Comparison of ENCODE assay signal across 20 cellular contexts in the genomic region with DNA sequence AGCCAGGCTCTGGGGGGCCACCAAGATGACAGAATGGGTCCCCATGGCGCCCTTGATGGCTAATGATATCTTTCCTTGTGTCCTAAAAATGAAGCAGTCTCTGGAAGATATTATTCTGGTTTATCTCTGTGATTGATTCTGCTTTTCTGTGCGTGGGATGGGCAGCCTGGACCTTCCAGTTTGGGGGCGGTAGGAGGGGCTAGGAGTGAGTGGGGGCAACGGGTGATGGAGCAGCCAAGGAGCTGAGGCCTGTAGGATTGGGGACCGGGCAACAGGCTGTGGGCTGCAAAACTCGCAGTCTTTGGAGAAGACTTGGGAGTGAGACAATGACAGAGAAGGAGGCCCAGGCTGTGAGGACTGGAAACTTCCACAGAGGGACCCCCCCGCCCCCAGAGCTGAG. TPM values are rescaled to one million over a fixed set of nuclear protein-coding genes. Genes with fewer than 3 reads are reported as not detected.
A peak's percentile ranks its signal among the peaks of the same experiment; 100 is the strongest.
DNase-seq lines count a peak whose midpoint lies in the region; ATAC-seq and TF ChIP-seq lines count a peak whose summit lies in the region.
"Had no signal": no experiment of that assay in that cellular context is flagged by ENCODE, and none has a peak within 500 bp of the region (broad histone marks: within the 10 kb centered on the region; RNA-seq: fewer than 3 reads in every experiment).

No MANE protein-coding gene starts in this region.

- H2AFZ ChIP-seq in GM23248, result no peak overlapping the region
- no peak overlapping the region for H2AFZ ChIP-seq in osteoblast (ENCODE audit: low read length)

- H3K79me2 ChIP-seq in GM23248 (ENCODE audit: insufficient read depth) (peaks cover 100% of the 10 kb centered on the region), osteoblast (ENCODE audit: insufficient read depth, low read length) (peaks cover 68% of the 10 kb centered on the region)

- H3K4me3 Mint-ChIP-seq in nephron progenitor cell, result no peak overlapping the region
- H3K4me3 Mint-ChIP-seq: CD14-positive monocyte; CD4-positive, alpha-beta memory T cell; H9 had no signal

- TF ChIP-seq EP300 in gastroesophageal sphincter (IDR thresholded peaks at IDR 0.05), result no peak

- DNase-seq in GM23248, result no peak
- DNase-seq in SK-N-MC (ENCODE audit: low read depth, low spot score), result no peak
- no peak for DNase-seq in nephron progenitor cell
- peak; percentile 57 for DNase-seq in osteoblast (ENCODE audit: insufficient read length, low spot score, missing footprints)
- no peak for DNase-seq in HEK293T (ENCODE audit: extremely low spot score)
- DNase-seq in amniotic stem cell (lab: John Stamatoyannopoulos, UW), result no peak
- DNase-seq in NCI-H2171 (lab: John Stamatoyannopoulos, UW), result no peak
- DNase-seq: 8988T; Calu3; CD4-positive, alpha-beta memory T cell; DMS79 treated with DMSO at 0.1 percent for 48 hours; GF-D8; H9 had no signal

- H3F3A ChIP-seq in GM23248 (ENCODE audit: insufficient read depth), result peaks cover 34% of the 10 kb centered on the region

- H3K36me3 ChIP-seq in GM23248 (ENCODE audit: low read depth), result no peaks in the 10 kb centered on the region
- H3K36me3 ChIP-seq in SK-N-MC (ENCODE audit: insufficient read depth, low read length), result peaks cover 25% of the 10 kb centered on the region
- H3K36me3 ChIP-seq in osteoblast (ENCODE audit: insufficient read depth, low read length), result peaks cover 7% of the 10 kb centered on the region
- H3K36me3 ChIP-seq in gastroesophageal sphincter, result no peaks in the 10 kb centered on the region
- H3K36me3 ChIP-seq: BLaER1 had no signal

- H3K9me3 ChIP-seq in GM23248 (ENCODE audit: low read depth), result no peaks in the 10 kb centered on the region
- H3K9me3 ChIP-seq in SK-N-MC (ENCODE audit: low read depth, low read length), result no peaks in the 10 kb centered on the region
- no peaks in the 10 kb centered on the region for H3K9me3 ChIP-seq in osteoblast (ENCODE audit: low read depth, low read length)
- no peaks in the 10 kb centered on the region for H3K9me3 ChIP-seq in gastroesophageal sphincter
- H3K9me3 ChIP-seq: BLaER1 had no signal

- POLR2A ChIA-PET in HEK293T (lab: Yijun Ruan, JAX), result interaction anchor here (0.6 kb wide), 1 partner anchor 28 kb away, joined by 3 read pairs; no protein-coding TSS in a partner anchor

- H3K4me2 ChIP-seq in GM23248 (ENCODE audit: unreplicated experiment) (peak overlapping the region; percentile 6), osteoblast (ENCODE audit: insufficient read depth, low read length) (no peak overlapping the region)
- H3K4me2 ChIP-seq: BLaER1 had no signal

- peak overlapping the region; percentile 44 for H3K27ac Mint-ChIP-seq in nephron progenitor cell
- H3K27ac Mint-ChIP-seq: CD14-positive monocyte; CD4-positive, alpha-beta memory T cell had no signal

- TF ChIP-seq POLR2A in gastroesophageal sphincter (IDR thresholded peaks at IDR 0.05), result no peak

- TF ChIP-seq CTCF in nephron progenitor cell (IDR thresholded peaks at IDR 0.05), result no peak
- TF ChIP-seq CTCF in osteoblast (IDR thresholded peaks at IDR 0.05; ENCODE audit: extremely low read depth, low read depth, low read length), result no peak
- TF ChIP-seq CTCF in gastroesophageal sphincter (IDR thresholded peaks at IDR 0.05), result no peak

- H3K4me1 ChIP-seq in GM23248 (ENCODE audit: insufficient read depth) (peaks cover 49% of the 10 kb centered on the region), osteoblast (ENCODE audit: insufficient read depth, low read length) (peaks cover 30% of the 10 kb centered on the region), gastroesophageal sphincter (peaks cover 0 to 10% (median 0%) of the 10 kb centered on the region in 3 donors)

- no peak for ATAC-seq in gastroesophageal sphincter

- peak overlapping the region; percentile 7; the same call in 1 of the 2 replicates for H3K27ac ChIP-seq in GM23248
- peak overlapping the region; percentile 91 for H3K27ac ChIP-seq in SK-N-MC
- H3K27ac ChIP-seq in osteoblast (ENCODE audit: low read depth, low read length), result no peak overlapping the region
- no peak overlapping the region for H3K27ac ChIP-seq in gastroesophageal sphincter
- H3K27ac ChIP-seq: BLaER1, HL-60 had no signal

- H3K4me1 Mint-ChIP-seq in nephron progenitor cell, result peaks cover 69% of the 10 kb centered on the region
- H3K4me1 Mint-ChIP-seq: CD14-positive monocyte; CD4-positive, alpha-beta memory T cell had no signal

- no peaks in the 10 kb centered on the region for H3K9me3 Mint-ChIP-seq in nephron progenitor cell
- H3K9me3 Mint-ChIP-seq: CD4-positive, alpha-beta memory T cell; H9 had no signal

- H4K20me1 ChIP-seq in GM23248 (ENCODE audit: insufficient read depth) (no peaks in the 10 kb centered on the region), osteoblast (ENCODE audit: insufficient read depth, low read length) (peaks cover 70% of the 10 kb centered on the region)
- H4K20me1 ChIP-seq: BLaER1 had no signal

- in situ Hi-C loops in GM23248 (cut with MboI), result no loop called here

- peaks cover 10% of the 10 kb centered on the region for H3K36me3 Mint-ChIP-seq in nephron progenitor cell (ENCODE audit: low read depth)
- H3K36me3 Mint-ChIP-seq: CD14-positive monocyte; CD4-positive, alpha-beta memory T cell had no signal

- H3K9ac ChIP-seq in GM23248 (peak overlapping the region; percentile 71), SK-N-MC (ENCODE audit: insufficient read length) (no peak overlapping the region)
- H3K9ac ChIP-seq: BLaER1 had no signal

- 39 to 91% methylated on average over 4 to 7 of the region's 7 CpGs for WGBS in GM23248 (ENCODE audit: low coverage in 1 of 2, low lambda C conversion rate in 2 of 2, missing lambda C conversion rate in 2 of 2), 2 experiments
- 51 to 85% methylated on average over 2 to 4 of the region's 7 CpGs for WGBS in gastroesophageal sphincter (ENCODE audit: low coverage in 1 of 2), 2 donors

- H3K9me2 ChIP-seq in GM23248 (ENCODE audit: insufficient read depth), result no peaks in the 10 kb centered on the region

- CTCF ChIA-PET in HEK293T (lab: Yijun Ruan, JAX), result no interaction called here

- H3K27me3 Mint-ChIP-seq in nephron progenitor cell (ENCODE audit: low read depth, poor library complexity), result peaks cover 8% of the 10 kb centered on the region

- H3K4me3 ChIP-seq in GM23248 (no peak overlapping the region), SK-N-MC (no peak overlapping the region), osteoblast (ENCODE audit: insufficient read depth, low read length) (no peak overlapping the region), gastroesophageal sphincter (no peak overlapping the region)
- H3K4me3 ChIP-seq: BLaER1 had no signal

- no peaks in the 10 kb centered on the region for H3K27me3 ChIP-seq in GM23248 (replicated peaks; ENCODE audit: insufficient read depth)
- no peaks in the 10 kb centered on the region for H3K27me3 ChIP-seq in osteoblast (ENCODE audit: insufficient read depth, low read length)
- H3K27me3 ChIP-seq in gastroesophageal sphincter, result peaks cover 29% of the 10 kb centered on the region

TF ChIP-seq in HEK293T, 16 proteins besides CTCF, POLR2A, EP300 and RAD21:
- TF ChIP-seq FOXM1 (IDR thresholded peaks at IDR 0.05; ENCODE audit: borderline replicate concordance) (no peak), LEF1 (IDR thresholded peaks at IDR 0.05; ENCODE audit: borderline replicate concordance) (no peak), ELF4 (IDR thresholded peaks at IDR 0.05) (no peak), NFRKB (IDR thresholded peaks at IDR 0.05) (no peak), SP1 (IDR thresholded peaks at IDR 0.05) (no peak), ARNT (IDR thresholded peaks at IDR 0.05) (no peak), L3MBTL2 (conservative IDR thresholded peaks at IDR 0.05) (no peak)

RNA-seq across cellular contexts. Expression of a gene that starts 8.8 kb away (rescaled TPM):
- 145 and 169 TPM in 2 replicates for total RNA-seq in GM23248 (2014; rRNA removed; shearing (Covaris generic))
- 137 and 141 TPM in 2 replicates for polyA plus RNA-seq in GM23248 (2016; fragmentation: Nextera tagmentation; extraction: Ambion mirVana)
- total RNA-seq in osteoblast (27.5 and 34.8 TPM in 2 replicates), gastroesophageal sphincter (10 to 100 TPM in 1 of 4 donors, 1 to 10 TPM in 2, under 1 TPM in 1; 0.93 to 12.1 (median 7.1) TPM)
- total RNA-seq: Calu3; CD4-positive, alpha-beta memory T cell; HT1080 had no signal
- polyA plus RNA-seq: CD14-positive monocyte; CD4-positive, alpha-beta memory T cell had no signal

RNA-seq across cellular contexts. Expression of a gene that starts 32.3 kb away (rescaled TPM):
- total RNA-seq in GM23248 (2014; rRNA removed; shearing (Covaris generic)), result 22.9 and 24.9 TPM in 2 replicates
- 24.1 and 24.4 TPM in 2 replicates for polyA plus RNA-seq in GM23248 (2016; fragmentation: Nextera tagmentation; extraction: Ambion mirVana)
- total RNA-seq in osteoblast (21.0 and 23.9 TPM in 2 replicates), gastroesophageal sphincter (10 to 100 TPM; 21.3 to 37.2 (median 28.2) TPM)

RNA-seq across cellular contexts. Expression of a gene that starts 48.3 kb away (rescaled TPM):
- total RNA-seq in GM23248 (2014; rRNA removed; shearing (Covaris generic)), result 32.6 and 44.5 TPM in 2 replicates
- polyA plus RNA-seq in GM23248 (2016; fragmentation: Nextera tagmentation; extraction: Ambion mirVana), result 115 TPM in 2 replicates
- total RNA-seq in osteoblast, result 26.4 and 28.6 TPM in 2 replicates
- 10 to 100 TPM; 12.8 to 24.0 (median 21.8) TPM for total RNA-seq in gastroesophageal sphincter

RNA-seq across cellular contexts. Expression of a gene that starts 53.3 kb away (rescaled TPM):
- total RNA-seq in GM23248 (2014; rRNA removed; shearing (Covaris generic)), result 0.32 TPM in 1 of 2 replicates, not detected in the other
- polyA plus RNA-seq in GM23248 (2016; fragmentation: Nextera tagmentation; extraction: Ambion mirVana), result 0.23 and 0.56 TPM in 2 replicates
- under 0.01 and 0.36 TPM in 2 replicates for total RNA-seq in osteoblast
- total RNA-seq in gastroesophageal sphincter, result under 1 TPM in 1 of 4 donors, not detected in 3; 0.27 TPM
- total RNA-seq: A673; Calu3; CD4-positive, alpha-beta memory T cell; H1; H9; HT1080 had no signal
- polyA plus RNA-seq: CD14-positive monocyte; CD4-positive, alpha-beta memory T cell; H1 had no signal

Comparison
In these comparisons a context has a peak if more than half of its experiments do, and no peak if none do; other contexts are left out.
1. H3K27ac ChIP-seq: peak in GM23248 (single experiment) and SK-N-MC (single experiment); none in osteoblast (single experiment) and gastroesophageal sphincter (0 of 4).